In genomic region chr3:50127251-50127671, GRCh38 we compare ENCODE assay signal across 29 cellular contexts. TPM values are rescaled to one million over a fixed set of nuclear protein-coding genes. Genes with fewer than 3 reads are reported as not detected.
DNase-seq lines count a peak whose midpoint lies in the region; ATAC-seq, FAIRE-seq and TF ChIP-seq lines count a peak whose summit lies in the region.
"Had no signal": no experiment of that assay in that cellular context is flagged by ENCODE, and none has a peak within 500 bp of the region (broad histone marks: within the 10 kb centered on the region; RNA-seq: fewer than 3 reads in every experiment).

No MANE protein-coding gene starts in this region.

- no peak for FAIRE-seq in kidney (lab: Jason Lieb, UNC)
- no peak for FAIRE-seq in urothelium cell line (lab: Jason Lieb, UNC)

- H3K4me2 ChIP-seq in GM23338 (no peak overlapping the region), parathyroid adenoma (ENCODE audit: low read length) (no peak overlapping the region)

- no peaks in the 10 kb centered on the region for H3K79me2 ChIP-seq in GM23338 (replicated peaks; ENCODE audit: insufficient read depth)
- no peaks in the 10 kb centered on the region for H3K79me2 ChIP-seq in parathyroid adenoma

- H3K9ac ChIP-seq in kidney (ENCODE audit: low read length in 2 of 2) = no peak overlapping the region
- no peak overlapping the region for H3K9ac ChIP-seq in parathyroid adenoma

- H3K4me3 ChIP-seq in GM23338 (no peak overlapping the region), kidney (ENCODE audit: low read length in 2 of 2) (no peak overlapping the region), parathyroid adenoma (ENCODE audit: low read depth, low read length) (no peak overlapping the region)
- H3K4me3 ChIP-seq: cardiac muscle cell, coronary artery, left ventricle myocardium inferior, transverse colon had no signal

- H3K36me3 Mint-ChIP-seq in GM23338 (ENCODE audit: low read depth) = no peaks in the 10 kb centered on the region; the same call in 2 of the 3 replicates
- H3K36me3 Mint-ChIP-seq: activated naive CD4-positive, alpha-beta T cell treated with anti-CD3 and anti-CD28 coated beads, Interleukin-2, amount 50 U/mL, for 72 hours; IgD-negative memory B cell had no signal

- H2AFZ ChIP-seq in GM23338 (no peak overlapping the region), parathyroid adenoma (peak overlapping the region; percentile 63)

- H3K27me3 ChIP-seq in GM23338 (ENCODE audit: insufficient read depth) (no peaks in the 10 kb centered on the region), parathyroid adenoma (ENCODE audit: control insufficient read depth, insufficient read depth, low read length) (no peaks in the 10 kb centered on the region)
- H3K27me3 ChIP-seq: cardiac muscle cell, transverse colon had no signal

- H3K36me3 ChIP-seq in GM23338 (ENCODE audit: insufficient read depth) (no peaks in the 10 kb centered on the region), kidney (ENCODE audit: control insufficient read depth in 1 of 2, insufficient read depth in 2 of 2, low read length in 2 of 2) (no peaks in the 10 kb centered on the region), parathyroid adenoma (ENCODE audit: control insufficient read depth, insufficient read depth, low read length) (no peaks in the 10 kb centered on the region)
- H3K36me3 ChIP-seq: cardiac muscle cell, left ventricle myocardium inferior, transverse colon had no signal

- no peak overlapping the region; the same call in 2 of the 3 replicates for H3K4me3 Mint-ChIP-seq in GM23338
- H3K4me3 Mint-ChIP-seq: activated CD4-positive, alpha-beta T cell treated with anti-CD3 and anti-CD28 coated beads for 36 hours; IgD-negative memory B cell had no signal

- H3K9me3 Mint-ChIP-seq in GM23338 = no peaks in the 10 kb centered on the region
- H3K9me3 Mint-ChIP-seq: activated naive CD4-positive, alpha-beta T cell treated with anti-CD3 and anti-CD28 coated beads, Interleukin-2, amount 50 U/mL, for 72 hours; IgD-negative memory B cell had no signal

- peaks cover 36% of the 10 kb centered on the region for H3K4me1 Mint-ChIP-seq in GM23338
- H3K4me1 Mint-ChIP-seq: activated CD4-positive, alpha-beta T cell treated with anti-CD3 and anti-CD28 coated beads for 36 hours; IgD-negative memory B cell; T-helper 17 cell had no signal

- no peaks in the 10 kb centered on the region for H4K20me1 ChIP-seq in GM23338 (replicated peaks; ENCODE audit: insufficient read depth)

- no peak overlapping the region for H3K27ac Mint-ChIP-seq in GM23338
- H3K27ac Mint-ChIP-seq: activated CD4-positive, alpha-beta T cell treated with anti-CD3 and anti-CD28 coated beads for 36 hours; activated naive CD4-positive, alpha-beta T cell treated with anti-CD3 and anti-CD28 coated beads, Interleukin-2, amount 50 U/mL, for 72 hours; T-helper 17 cell had no signal

- DNase-seq in GM23338 (ENCODE audit: low spot score) (no peak), kidney (peak; percentile 57), T-helper 2 cell (no peak), urothelium cell line (ENCODE audit: low spot score) (no peak)
- DNase-seq: activated CD4-positive, alpha-beta T cell treated with anti-CD3 and anti-CD28 coated beads for 36 hours; anterior cingulate cortex; C1 segment of cervical spinal cord; COR-L47; DMS79; effector memory CD4-positive, alpha-beta T cell; erythroblast; GDM1; left ventricle myocardium inferior; NCI-H1105; NCI-H187; NCI-H510A treated with DMSO at 0.1 percent for 48 hours; nucleus accumbens; stimulated activated CD4-positive, alpha-beta T cell treated with anti-CD3 and anti-CD28 coated beads, Interleukin-15, amount 100 ng/mL, for 24 hours; stimulated activated CD4-positive, alpha-beta T cell treated with anti-CD3 and anti-CD28 coated beads, Interleukin-4, amount 100 ng/mL, for 4 hours; T-helper 17 cell; transverse colon had no signal

- no peaks in the 10 kb centered on the region for H3K9me2 ChIP-seq in GM23338 (ENCODE audit: insufficient read depth)

- H3F3A ChIP-seq in GM23338 (replicated peaks; ENCODE audit: low read depth) = no peaks in the 10 kb centered on the region

- peaks cover 22% of the 10 kb centered on the region for H3K4me1 ChIP-seq in GM23338 (ENCODE audit: insufficient read depth)
- H3K4me1 ChIP-seq in kidney (ENCODE audit: control insufficient read depth in 1 of 2, insufficient read depth in 1 of 2, low read depth in 1 of 2, low read length in 2 of 2) = peaks cover 9 to 22% of the 10 kb centered on the region in 2 donors
- H3K4me1 ChIP-seq in parathyroid adenoma = peaks cover 21% of the 10 kb centered on the region

- TF ChIP-seq CTCF in GM23338 (conservative IDR thresholded peaks at IDR 0.05; ENCODE audit: low read depth in 2 of 2) = no peak
- no peak for TF ChIP-seq CTCF in VCaP (conservative IDR thresholded peaks at IDR 0.05)
- TF ChIP-seq CTCF in kidney (IDR thresholded peaks at IDR 0.05; ENCODE audit: borderline replicate concordance, extremely low read depth, insufficient read depth) = no peak
- TF ChIP-seq CTCF in parathyroid adenoma (IDR thresholded peaks at IDR 0.05) = no peak

- H3K27ac ChIP-seq in GM23338 (ENCODE audit: low read depth) (0 out of 2 replicates have a peak overlapping the region, but pooled peaks have one; percentile 45), VCaP (peak overlapping the region; percentile 78), kidney (ENCODE audit: low read depth in 2 of 2, low read length in 2 of 2) (no peak overlapping the region), parathyroid adenoma (peak overlapping the region; percentile 46)
- H3K27ac ChIP-seq: cardiac muscle cell, coronary artery, left ventricle myocardium inferior, transverse colon had no signal

- H3K9me3 ChIP-seq in kidney (ENCODE audit: control insufficient read depth in 1 of 2, low read length in 2 of 2) (no peaks in the 10 kb centered on the region), parathyroid adenoma (ENCODE audit: control insufficient read depth, low read length) (no peaks in the 10 kb centered on the region)
- H3K9me3 ChIP-seq: left ventricle myocardium inferior, transverse colon had no signal

- ATAC-seq in GM23338 (no peak), GM19035 (IDR thresholded peaks at IDR 0.05; ENCODE audit: unreplicated experiment) (no peak), SK-N-SH treated with all-trans-retinoic acid at 6 μM for 48 hours (no peak)
- ATAC-seq: activated CD4-positive, alpha-beta T cell treated with anti-CD3 and anti-CD28 coated beads for 36 hours; activated naive CD4-positive, alpha-beta T cell treated with anti-CD3 and anti-CD28 coated beads, Interleukin-2, amount 50 U/mL, for 72 hours; T-helper 17 cell had no signal

- peaks cover 24% of the 10 kb centered on the region for H3K27me3 Mint-ChIP-seq in GM23338 (ENCODE audit: insufficient read depth, low read depth, poor library complexity)
- H3K27me3 Mint-ChIP-seq: activated CD4-positive, alpha-beta T cell treated with anti-CD3 and anti-CD28 coated beads for 36 hours; IgD-negative memory B cell; T-helper 17 cell had no signal

- intact Hi-C loops in kidney (cut with DNase I) = no loop called here

TF ChIP-seq in GM23338, 12 proteins besides CTCF, POLR2A, EP300 and RAD21 (continues in another document):
- no peak for TF ChIP-seq JUNB (IDR thresholded peaks at IDR 0.05; ENCODE audit: unreplicated experiment)

TF ChIP-seq in SK-N-SH treated with all-trans-retinoic acid at 6 μM for 48 hours, 23 proteins besides CTCF, POLR2A, EP300 and RAD21 (continues in another document):
- TF ChIP-seq GLIS3 (CRISPR knock-in tag; IDR thresholded peaks at IDR 0.05) (no peak), ARNTL (CRISPR knock-in tag; IDR thresholded peaks at IDR 0.05; ENCODE audit: borderline replicate concordance, low read depth) (no peak), RARB (CRISPR knock-in tag; IDR thresholded peaks at IDR 0.05) (no peak), ZNF70 (CRISPR knock-in tag; IDR thresholded peaks at IDR 0.05) (no peak), ISL1 (CRISPR knock-in tag; IDR thresholded peaks at IDR 0.05) (no peak), TOX (CRISPR knock-in tag; IDR thresholded peaks at IDR 0.05; ENCODE audit: borderline replicate concordance) (no peak), ZNF8 (CRISPR knock-in tag; IDR thresholded peaks at IDR 0.05) (no peak), TCF4 (CRISPR knock-in tag; IDR thresholded peaks at IDR 0.05; ENCODE audit: borderline replicate concordance) (no peak), OSR1 (CRISPR knock-in tag; IDR thresholded peaks at IDR 0.05) (no peak), ESRRG (CRISPR knock-in tag; IDR thresholded peaks at IDR 0.05) (no peak), PATZ1 (CRISPR knock-in tag; IDR thresholded peaks at IDR 0.05; ENCODE audit: borderline replicate concordance) (no peak)
- TF ChIP-seq, protein P1, sequence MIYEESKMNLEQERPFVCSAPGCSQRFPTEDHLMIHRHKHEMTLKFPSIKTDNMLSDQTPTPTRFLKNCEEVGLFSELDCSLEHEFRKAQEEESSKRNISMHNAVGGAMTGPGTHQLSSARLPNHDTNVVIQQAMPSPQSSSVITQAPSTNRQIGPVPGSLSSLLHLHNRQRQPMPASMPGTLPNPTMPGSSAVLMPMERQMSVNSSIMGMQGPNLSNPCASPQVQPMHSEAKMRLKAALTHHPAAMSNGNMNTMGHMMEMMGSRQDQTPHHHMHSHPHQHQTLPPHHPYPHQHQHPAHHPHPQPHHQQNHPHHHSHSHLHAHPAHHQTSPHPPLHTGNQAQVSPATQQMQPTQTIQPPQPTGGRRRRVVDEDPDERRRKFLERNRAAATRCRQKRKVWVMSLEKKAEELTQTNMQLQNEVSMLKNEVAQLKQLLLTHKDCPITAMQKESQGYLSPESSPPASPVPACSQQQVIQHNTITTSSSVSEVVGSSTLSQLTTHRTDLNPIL (CRISPR knock-in tag; IDR thresholded peaks at IDR 0.05; ENCODE audit: low read depth) = no peak

RNA-seq across cellular contexts. Expression of gene SEMA3F, which starts 27.9 kb away (rescaled TPM):
- total RNA-seq in GM23338 (2014; rRNA removed; shearing (Covaris generic)) = 32.6 and 67.6 TPM in 2 replicates
- polyA plus RNA-seq in GM23338 (2016; fragmentation: Nextera tagmentation; extraction: Ambion mirVana) (2.3 and 2.8 TPM in 2 replicates), kidney (ENCODE audit: insufficient read depth, low read depth, low replicate concordance) (36.7 TPM)
- total RNA-seq in kidney = 39.9 TPM
- polyA plus RNA-seq: IgD-negative memory B cell had no signal

RNA-seq across cellular contexts. Expression of gene RBM5, which starts 38.5 kb away (rescaled TPM):
- total RNA-seq in GM23338 (2014; rRNA removed; shearing (Covaris generic)) = 111 and 130 TPM in 2 replicates
- 31.8 and 44.9 TPM in 2 replicates for polyA plus RNA-seq in GM23338 (2016; fragmentation: Nextera tagmentation; extraction: Ambion mirVana)
- total RNA-seq in kidney = 149 TPM
- 51.0 TPM for polyA plus RNA-seq in kidney (ENCODE audit: insufficient read depth, low read depth, low replicate concordance)

Comparison
In these comparisons a context has a peak if more than half of its experiments do, and no peak if none do; other contexts are left out.
1. H3K27ac ChIP-seq: peak in GM23338 (single experiment), VCaP (single experiment) and parathyroid adenoma (single experiment); none in kidney (0 of 2).